ENCODE assay signal across 27 cellular contexts in genomic region chr5:140236896-140237598, GRCh38.
DNase-seq lines count a peak whose midpoint lies in the region; ATAC-seq, FAIRE-seq and TF ChIP-seq lines count a peak whose summit lies in the region.
"Had no signal": no experiment of that assay in that cellular context is flagged by ENCODE, and none has a peak within 500 bp of the region (broad histone marks: within the 10 kb centered on the region; RNA-seq: fewer than 3 reads in every experiment).

No MANE protein-coding gene starts in this region.

- DNase-seq in cardiac septum (ENCODE audit: low spot score) (peak; percentile 77), right atrium auricular region (ENCODE audit: low spot score) (no peak), bronchial epithelial cell (ENCODE audit: low read depth) (peak; percentile 87), prostate gland (ENCODE audit: low spot score) (peak; percentile 62), NOMO-1 treated with dmso at 0.1 percent for 144 hours (lab: John Stamatoyannopoulos, UW; ENCODE audit: unreplicated experiment) (no peak), dorsolateral prefrontal cortex (no peak)
- DNase-seq: activated CD4-positive, alpha-beta T cell treated with anti-CD3 and anti-CD28 coated beads for 48 hours; activated naive CD4-positive, alpha-beta T cell; activated T-cell treated with anti-CD3 and anti-CD28 coated beads, Interleukin-2, amount 50 U/mL, for 4 hours; mucosa of descending colon; MV-4-11; NCI-H1436 treated with DMSO at 0.1 percent for 48 hours; NCI-H524 treated with DMSO at 0.1 percent for 48 hours; NK-92 treated with Interleukin-12 subunit alpha and Interleukin-12 subunit beta, amount 100 ng/mL, for 24 hours; PC-9; right lobe of liver; SHP77 treated with DMSO at 0.1 percent for 48 hours; stimulated activated CD4-positive, alpha-beta T cell treated with anti-CD3 and anti-CD28 coated beads, Interleukin-15, amount 100 ng/mL, for 24 hours; tibial artery had no signal

- H3K27ac ChIP-seq in right atrium auricular region (no peak overlapping the region), prostate gland (peak overlapping the region in 1 of 2 donors; percentile 55), urinary bladder (ENCODE audit: low read depth) (peak overlapping the region; percentile 13), dorsolateral prefrontal cortex (no peak overlapping the region)
- H3K27ac ChIP-seq: KMS-11, pancreas, PC-9, right lobe of liver, tibial artery, VCaP had no signal

- H3K4me3 ChIP-seq in right atrium auricular region (no peak overlapping the region), bronchial epithelial cell (ENCODE audit: low read depth, low read length) (no peak overlapping the region), prostate gland (no peak overlapping the region), urinary bladder (ENCODE audit: low read depth, low read length) (no peak overlapping the region), dorsolateral prefrontal cortex (no peak overlapping the region)
- H3K4me3 ChIP-seq: lung, mucosa of descending colon, pancreas, PC-9, right lobe of liver, tibial artery had no signal

- FAIRE-seq in bronchial epithelial cell (lab: Jason Lieb, UNC), result peak; percentile 58
- FAIRE-seq: G401.6, pancreas had no signal

- 58% methylated on average over 6 of the region's 6 CpGs for WGBS in prostate gland
- WGBS in urinary bladder, result 84% methylated on average over 6 of the region's 6 CpGs

- no peak for ATAC-seq in GM19395 (IDR thresholded peaks at IDR 0.05; ENCODE audit: unreplicated experiment)
- ATAC-seq: activated T-cell treated with anti-CD3 and anti-CD28 coated beads, Interleukin-2, amount 50 U/mL, for 4 hours; HCT116; pancreas had no signal

- TF ChIP-seq CTCF in right atrium auricular region (IDR thresholded peaks at IDR 0.05) (no peak), bronchial epithelial cell (IDR thresholded peaks at IDR 0.05; ENCODE audit: insufficient read depth, low read length, severe bottlenecking) (no peak), prostate gland (IDR thresholded peaks at IDR 0.05) (no peak), dorsolateral prefrontal cortex (IDR thresholded peaks at IDR 0.05 in 54 of 56, conservative IDR thresholded peaks at IDR 0.05 in 2 of 56; ENCODE audit: low read depth in 1 of 56, partially characterized antibody in 56 of 56) (no peak)

- H3K36me3 ChIP-seq in right atrium auricular region (no peaks in the 10 kb centered on the region), bronchial epithelial cell (ENCODE audit: control insufficient read depth, insufficient read depth, low read length) (no peaks in the 10 kb centered on the region), prostate gland (no peaks in the 10 kb centered on the region), urinary bladder (ENCODE audit: insufficient read depth) (no peaks in the 10 kb centered on the region)
- H3K36me3 ChIP-seq: pancreas, right lobe of liver, tibial artery had no signal

- no peaks in the 10 kb centered on the region for H3K27me3 ChIP-seq in right atrium auricular region
- no peaks in the 10 kb centered on the region for H3K27me3 ChIP-seq in bronchial epithelial cell (ENCODE audit: control insufficient read depth, insufficient read depth, low read length)
- H3K27me3 ChIP-seq in prostate gland (replicated peaks; ENCODE audit: insufficient read depth), result no peaks in the 10 kb centered on the region
- H3K27me3 ChIP-seq in dorsolateral prefrontal cortex, result no peaks in the 10 kb centered on the region
- H3K27me3 ChIP-seq: pancreas, right lobe of liver, tibial artery had no signal

- TF ChIP-seq POLR2A in prostate gland (IDR thresholded peaks at IDR 0.05), result no peak

- intact Hi-C loops in cardiac septum (cut with DNase I) (no loop called here), prostate gland (cut with DNase I) (loop anchor here (10.0 kb wide), 1 partner anchor 62 kb away; the partner anchor contains the start of gene CYSTM1), dorsolateral prefrontal cortex (cut with DNase I) (loop anchor here in 1 of 2 donors (5.0 kb wide), 2 partner anchors 60 to 310 kb away; partner anchors contain the start of genes CYSTM1 and EIF4EBP3)

- H3K4me1 ChIP-seq in right atrium auricular region, result peaks cover 0 to 40% of the 10 kb centered on the region in 2 donors
- H3K4me1 ChIP-seq in prostate gland (replicated peaks), result peaks cover 4% of the 10 kb centered on the region
- no peaks in the 10 kb centered on the region for H3K4me1 ChIP-seq in urinary bladder (ENCODE audit: insufficient read depth)

- H3K9me3 ChIP-seq in right atrium auricular region (no peaks in the 10 kb centered on the region), prostate gland (no peaks in the 10 kb centered on the region)
- H3K9me3 ChIP-seq: mucosa of descending colon, pancreas, right lobe of liver, tibial artery had no signal

Comparison
In these comparisons a context has a peak if more than half of its experiments do, and no peak if none do; other contexts are left out.
1. DNase-seq: peak in cardiac septum (single experiment), bronchial epithelial cell (single experiment) and prostate gland (single experiment); none in right atrium auricular region (single experiment), NOMO-1 treated with dmso at 0.1 percent for 144 hours (single experiment) and dorsolateral prefrontal cortex (0 of 10).